In the genomic region with DNA sequence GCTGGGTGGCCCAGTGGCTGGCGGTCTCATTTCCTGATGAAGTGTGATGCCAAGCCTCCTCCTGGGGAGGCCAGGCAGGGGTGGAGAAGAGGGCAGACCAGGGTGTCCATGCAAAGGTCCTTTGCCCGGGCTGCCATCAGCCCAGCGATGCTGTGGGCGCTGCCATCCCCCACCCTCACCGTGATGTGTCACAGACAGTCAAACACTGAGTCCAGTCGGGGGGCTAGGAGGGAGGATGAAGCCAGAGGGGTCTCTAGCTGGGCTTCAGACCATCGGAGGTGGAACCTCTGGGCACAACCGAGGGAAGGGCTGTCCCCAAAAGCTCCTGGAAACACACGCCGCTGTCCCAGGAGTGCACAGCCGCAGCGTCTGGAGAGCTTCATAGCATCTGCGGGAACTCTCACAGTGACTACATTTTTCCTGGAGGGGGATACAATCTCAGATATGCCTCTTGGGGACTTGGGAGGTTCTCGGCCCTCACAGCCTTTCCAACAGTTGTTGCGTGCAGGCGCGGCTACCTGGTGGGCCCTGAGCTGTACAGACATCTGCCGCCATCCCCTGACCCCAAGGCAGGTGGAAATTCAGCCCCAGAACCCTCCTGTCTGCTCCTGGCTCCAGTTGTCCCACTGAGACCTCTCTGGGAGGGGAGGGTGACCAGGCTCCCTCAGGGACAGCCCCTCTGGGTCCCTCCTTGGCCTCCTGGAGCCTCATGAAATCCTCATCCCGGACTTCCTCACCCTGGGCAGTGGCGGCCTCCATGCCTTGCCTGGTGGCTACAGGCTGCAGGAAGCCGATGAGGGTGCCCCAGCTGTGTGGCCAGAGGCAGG, we compare ENCODE assay signal across 24 cellular contexts. TPM values are rescaled to one million over a fixed set of nuclear protein-coding genes. Genes with fewer than 3 reads are reported as not detected.
"Had no signal": no experiment of that assay in that cellular context is flagged by ENCODE, and none has a peak within 500 bp of the region (broad histone marks: within the 10 kb centered on the region; RNA-seq: fewer than 3 reads in every experiment).

No MANE protein-coding gene starts in this region.

- H3K27me3 ChIP-seq: Peyer's patch had no signal

- H3K27ac ChIP-seq: Peyer's patch, RWPE1 had no signal

- ATAC-seq: activated CD8-positive, alpha-beta memory T cell treated with anti-CD3 and anti-CD28 coated beads, Interleukin-2, amount 10 ng/mL, durations not matched to agents 7 days and 5 days; K562 had no signal

- H3K27me3 Mint-ChIP-seq: activated CD8-positive, alpha-beta memory T cell treated with anti-CD3 and anti-CD28 coated beads, Interleukin-2, amount 10 ng/mL, durations not matched to agents 7 days and 5 days had no signal

- H3K27ac Mint-ChIP-seq: activated B cell treated with CpG ODN at 0.5 μM for 24 hours; activated CD4-positive, alpha-beta T cell treated with anti-CD3 and anti-CD28 coated beads, Interleukin-2, amount 10 ng/mL, durations not matched to agents 24 days and 14 days; activated CD8-positive, alpha-beta memory T cell treated with anti-CD3 and anti-CD28 coated beads, Interleukin-2, amount 10 ng/mL, durations not matched to agents 7 days and 5 days; activated naive CD8-positive, alpha-beta T cell treated with anti-CD3 and anti-CD28 coated beads for 36 hours; activated T-cell treated with anti-CD3 and anti-CD28 coated beads, Interleukin-2, amount 50 U/mL, for 24 hours; activated T-helper 1 cell treated with anti-CD3 and anti-CD28 coated beads, Interleukin-12 subunit alpha, Interleukin-12 subunit beta, Interleukin-2, Interleukin-4 antibody, amounts not matched to agents 30 ng/mL and 10 ng/mL and 1 ng/mL, durations not matched to agents 14 hours and 24 hours and 36 hours; T-helper 1 cell treated with Interleukin-12 subunit alpha and Interleukin-12 subunit beta and Interleukin-4 antibody, amounts not matched to agents 30 μg/mL and 1 μg/mL, for 36 hours had no signal

- H3K4me1 ChIP-seq: Peyer's patch had no signal

- H3K9me3 Mint-ChIP-seq: activated B cell treated with CpG ODN at 0.5 μM for 24 hours; activated naive CD8-positive, alpha-beta T cell treated with anti-CD3 and anti-CD28 coated beads for 36 hours; activated T-cell treated with anti-CD3 and anti-CD28 coated beads, Interleukin-2, amount 50 U/mL, for 24 hours had no signal

- H3K36me3 Mint-ChIP-seq: activated CD8-positive, alpha-beta memory T cell treated with anti-CD3 and anti-CD28 coated beads, Interleukin-2, amount 10 ng/mL, durations not matched to agents 7 days and 5 days; activated naive CD8-positive, alpha-beta T cell treated with anti-CD3 and anti-CD28 coated beads for 36 hours had no signal

- H3K4me3 ChIP-seq: K562, Peyer's patch had no signal

- H3K36me3 ChIP-seq: Peyer's patch had no signal

- DNase-seq: activated B cell treated with CpG ODN at 0.5 μM for 24 hours; activated CD4-positive, alpha-beta T cell treated with anti-CD3 and anti-CD28 coated beads for 1 hour; activated CD4-positive, alpha-beta T cell treated with anti-CD3 and anti-CD28 coated beads, Interleukin-2, amount 10 ng/mL, durations not matched to agents 24 days and 14 days; activated CD4-positive, alpha-beta T cell treated with anti-CD3 and anti-CD28 coated beads, Interleukin-2, amount 50 U/mL, for 48 hours; activated CD8-positive, alpha-beta memory T cell treated with anti-CD3 and anti-CD28 coated beads, Interleukin-2, amount 10 ng/mL, durations not matched to agents 7 days and 5 days; activated effector memory CD4-positive, alpha-beta T cell treated with anti-CD3 and anti-CD28 coated beads, Interleukin-2, amount 50 U/mL, for 16 hours; activated naive CD4-positive, alpha-beta T cell treated with Interleukin-2 at 50 U/mL for 16 hours; activated naive CD8-positive, alpha-beta T cell treated with anti-CD3 and anti-CD28 coated beads for 36 hours; activated T-cell treated with anti-CD3 and anti-CD28 coated beads, Interleukin-2, amount 50 U/mL, for 24 hours; Karpas-422; MM.1S; NCI-H1105; NCI-H1436; NCI-H187; NCI-H2081; NCI-H446; NCI-H524; Peyer's patch; SHP77 treated with DMSO at 0.1 percent for 48 hours had no signal

- H3K4me1 Mint-ChIP-seq: activated B cell treated with CpG ODN at 0.5 μM for 24 hours; activated CD4-positive, alpha-beta T cell treated with anti-CD3 and anti-CD28 coated beads, Interleukin-2, amount 10 ng/mL, durations not matched to agents 24 days and 14 days; activated CD8-positive, alpha-beta memory T cell treated with anti-CD3 and anti-CD28 coated beads, Interleukin-2, amount 10 ng/mL, durations not matched to agents 7 days and 5 days; activated naive CD8-positive, alpha-beta T cell treated with anti-CD3 and anti-CD28 coated beads for 36 hours had no signal

- H3K4me3 Mint-ChIP-seq: activated B cell treated with CpG ODN at 0.5 μM for 24 hours; activated CD4-positive, alpha-beta T cell treated with anti-CD3 and anti-CD28 coated beads, Interleukin-2, amount 10 ng/mL, durations not matched to agents 24 days and 14 days; activated CD8-positive, alpha-beta memory T cell treated with anti-CD3 and anti-CD28 coated beads, Interleukin-2, amount 10 ng/mL, durations not matched to agents 7 days and 5 days; activated naive CD8-positive, alpha-beta T cell treated with anti-CD3 and anti-CD28 coated beads for 36 hours; activated T-cell treated with anti-CD3 and anti-CD28 coated beads, Interleukin-2, amount 50 U/mL, for 24 hours; activated T-helper 1 cell treated with anti-CD3 and anti-CD28 coated beads, Interleukin-12 subunit alpha, Interleukin-12 subunit beta, Interleukin-2, Interleukin-4 antibody, amounts not matched to agents 30 ng/mL and 10 ng/mL and 1 ng/mL, durations not matched to agents 14 hours and 24 hours and 36 hours; T-helper 1 cell treated with Interleukin-12 subunit alpha and Interleukin-12 subunit beta and Interleukin-4 antibody, amounts not matched to agents 30 μg/mL and 1 μg/mL, for 36 hours had no signal

- H3K9me3 ChIP-seq: Peyer's patch had no signal

RNA-seq across cellular contexts. Expression of a gene that starts 26.5 kb away (rescaled TPM):
- total RNA-seq: activated B cell treated with CpG ODN at 0.5 μM for 24 hours; activated CD4-positive, alpha-beta T cell treated with anti-CD3 and anti-CD28 coated beads, Interleukin-2, amount 10 ng/mL, durations not matched to agents 24 days and 14 days; activated CD8-positive, alpha-beta memory T cell treated with anti-CD3 and anti-CD28 coated beads, Interleukin-2, amount 10 ng/mL, durations not matched to agents 7 days and 5 days; activated naive CD8-positive, alpha-beta T cell treated with anti-CD3 and anti-CD28 coated beads for 36 hours; activated T-helper 1 cell treated with anti-CD3 and anti-CD28 coated beads, Interleukin-12 subunit alpha, Interleukin-12 subunit beta, Interleukin-2, Interleukin-4 antibody, amounts not matched to agents 30 ng/mL and 10 ng/mL and 1 ng/mL, durations not matched to agents 14 hours and 24 hours and 36 hours; K562; Peyer's patch; SK-MEL-5 had no signal
- polyA plus RNA-seq: K562 had no signal
